In genomic region chr4:119302073-119302832, GRCh38 we compare ENCODE assay signal across 1 cellular context.
TF ChIP-seq lines count a peak whose summit lies in the region.

No MANE protein-coding gene starts in this region.

TF ChIP-seq in HepG2, 621 proteins besides CTCF, POLR2A, EP300 and RAD21 (continued from another document):
- TF ChIP-seq SCMH1 (CRISPR knock-in tag; IDR thresholded peaks at IDR 0.05; ENCODE audit: borderline replicate concordance) (no peak), ZFX (CRISPR knock-in tag; IDR thresholded peaks at IDR 0.05; ENCODE audit: low read depth) (no peak), ZNF180 (CRISPR knock-in tag; IDR thresholded peaks at IDR 0.05; ENCODE audit: borderline replicate concordance, low read depth) (no peak)
